In genomic region chr20:3092611-3093379, GRCh38 we compare ENCODE assay signal across 8 cellular contexts. TPM values are rescaled to one million over a fixed set of nuclear protein-coding genes. Genes with fewer than 3 reads are reported as not detected.
DNase-seq lines count a peak whose midpoint lies in the region; ATAC-seq and TF ChIP-seq lines count a peak whose summit lies in the region.
"Had no signal": no experiment of that assay in that cellular context is flagged by ENCODE, and none has a peak within 500 bp of the region (broad histone marks: within the 10 kb centered on the region; RNA-seq: fewer than 3 reads in every experiment).

No MANE protein-coding gene starts in this region.

- peak overlapping the region; percentile 96 to 97 for H3K27ac Mint-ChIP-seq in T-cell

- no peaks in the 10 kb centered on the region for H3K9me3 Mint-ChIP-seq in T-cell

- POLR2A ChIA-PET in T-cell (lab: Charles Lee), result interaction anchor here (0.5 to 0.7 kb wide), 2 partner anchors 15 to 20 kb away, joined by 3 to 4 read pairs; no protein-coding TSS in a partner anchor

- H3K27me3 Mint-ChIP-seq in T-cell, result peaks cover 0 to 20% of the 10 kb centered on the region in 2 donors

- peaks cover 30 to 35% (median 31%) of the 10 kb centered on the region in 3 donors for H3K4me1 Mint-ChIP-seq in T-cell

- ATAC-seq in T-cell (replicated peaks in 1 of 4) (peak; percentile 22 to 62 (median 48)), HG02763 (IDR thresholded peaks at IDR 0.05; ENCODE audit: unreplicated experiment) (no peak), omental fat pad (ENCODE audit: low FRiP score) (no peak)

- no peak for TF ChIP-seq CTCF in omental fat pad (IDR thresholded peaks at IDR 0.05)

- peak in 33 of 34 experiments; percentile 25 to 74 (median 53) for DNase-seq in T-cell
- DNase-seq in effector CD4-positive, alpha-beta T cell, result peak; percentile 52
- peak; percentile 37 to 46 for DNase-seq in stimulated activated CD4-positive, alpha-beta T cell treated with anti-CD3 and anti-CD28 coated beads, Interleukin-1b, Interleukin-23, amount 100 ng/mL, for 4 hours (ENCODE audit: low read depth in 2 of 2)
- DNase-seq in omental fat pad (ENCODE audit: low spot score), result no peak
- no peak for DNase-seq in NOMO-1 treated with dmso at 0.1 percent for 144 hours (lab: John Stamatoyannopoulos, UW; ENCODE audit: unreplicated experiment)

- CTCF ChIA-PET in T-cell (lab: Charles Lee), result interaction anchor here in 1 of 2 donors (0.6 kb wide), 1 partner anchor 89 kb away, joined by 3 read pairs; no protein-coding TSS in a partner anchor

- H3K36me3 Mint-ChIP-seq in T-cell, result no peaks in the 10 kb centered on the region

- peak overlapping the region; percentile 73 to 87 (median 84) for H3K4me3 Mint-ChIP-seq in T-cell

RNA-seq across cellular contexts. Expression of gene AVP, which starts 8.3 kb away (rescaled TPM):
- 1 to 10 TPM in 1 of 5 donors, under 1 TPM in 2, not detected in 2; 0.44 to 1.6 (median 0.59) TPM for total RNA-seq in T-cell
- not detected for total RNA-seq in omental fat pad
- total RNA-seq: M059J, renal cortical epithelial cell had no signal

RNA-seq across cellular contexts. Expression of gene OXT, which starts 21.4 kb away (rescaled TPM):
- total RNA-seq in T-cell, result 1 to 10 TPM in 2 of 5 donors, under 1 TPM in 1, not detected in 2; 0.92 to 3.0 (median 1.5) TPM
- not detected for total RNA-seq in omental fat pad
- total RNA-seq: M059J, renal cortical epithelial cell had no signal

RNA-seq across cellular contexts. Expression of gene MRPS26, which starts 46.9 kb away (rescaled TPM):
- total RNA-seq in T-cell, result 10 to 100 TPM; 20.9 to 38.5 (median 36.8) TPM
- total RNA-seq in omental fat pad, result 10 to 100 TPM; 35.5 to 43.2 (median 37.7) TPM

RNA-seq across cellular contexts. Expression of gene GNRH2, which starts 49.4 kb away (rescaled TPM):
- total RNA-seq in T-cell (1 to 10 TPM in 4 of 5 donors, under 1 TPM in 1; 0.60 to 3.4 (median 1.8) TPM), omental fat pad (not detected)
- total RNA-seq: M059J, renal cortical epithelial cell had no signal

Comparison
In these comparisons a context has a peak if more than half of its experiments do, and no peak if none do; other contexts are left out.
1. ATAC-seq: peak in T-cell (4 of 4); none in HG02763 (single experiment) and omental fat pad (single experiment).
2. DNase-seq: peak in T-cell (33 of 34), effector CD4-positive, alpha-beta T cell (single experiment) and stimulated activated CD4-positive, alpha-beta T cell treated with anti-CD3 and anti-CD28 coated beads, Interleukin-1b, Interleukin-23, amount 100 ng/mL, for 4 hours (2 of 2); none in omental fat pad (single experiment) and NOMO-1 treated with dmso at 0.1 percent for 144 hours (single experiment).